Comparison of ENCODE assay signal across 28 cellular contexts in genomic region chr6:116012966-116013365, GRCh38. TPM values are rescaled to one million over a fixed set of nuclear protein-coding genes. Genes with fewer than 3 reads are reported as not detected.
DNase-seq lines count a peak whose midpoint lies in the region; ATAC-seq, FAIRE-seq and TF ChIP-seq lines count a peak whose summit lies in the region.
"Had no signal": no experiment of that assay in that cellular context is flagged by ENCODE, and none has a peak within 500 bp of the region (broad histone marks: within the 10 kb centered on the region; RNA-seq: fewer than 3 reads in every experiment).

No MANE protein-coding gene starts in this region.

- H3K4me1 ChIP-seq in GM12878 (ENCODE audit: control insufficient read depth, insufficient read depth, low read length), result peaks cover 73% of the 10 kb centered on the region
- H3K4me1 ChIP-seq in HepG2 (ENCODE audit: insufficient read depth, low read length), result peaks cover 75% of the 10 kb centered on the region

- H3K79me2 ChIP-seq in GM12878 (ENCODE audit: control insufficient read depth, insufficient read depth, low read length) (peaks cover 1% of the 10 kb centered on the region; the same call in 1 of the 2 replicates), HepG2 (ENCODE audit: insufficient read depth, low read length) (peaks cover 24% of the 10 kb centered on the region)

- H3K27me3 ChIP-seq in GM12878 (replicated peaks in 1 of 2; ENCODE audit: control insufficient read depth in 2 of 2, insufficient read depth in 2 of 2, low read length in 1 of 2), result no peaks in the 10 kb centered on the region
- H3K27me3 ChIP-seq in HepG2 (ENCODE audit: control insufficient read depth in 1 of 2, insufficient read depth in 2 of 2, low read length in 2 of 2), result no peaks in the 10 kb centered on the region
- H3K27me3 ChIP-seq: esophagus muscularis mucosa, neutrophil had no signal

- peak; percentile 42 for DNase-seq in M059J (ENCODE audit: low read depth)
- DNase-seq in GM12878 (ENCODE audit: low read depth, low spot score), result no peak
- no peak for DNase-seq in HepG2 (ENCODE audit: low spot score)
- no peak for DNase-seq in retina
- no peak for DNase-seq in Right ventricle myocardium inferior (ENCODE audit: missing footprints)
- DNase-seq in H54 (ENCODE audit: insufficient read length, low spot score), result no peak
- DNase-seq: activated CD4-positive, alpha-beta T cell treated with anti-CD3 and anti-CD28 coated beads for 48 hours; activated gamma-delta T cell treated with Interleukin-2 at 50 U/mL for 16 hours; activated T-cell treated with anti-CD3 and anti-CD28 coated beads, Interleukin-2, amount 50 U/mL, for 1 hour; AML-193; CD4-positive, alpha-beta memory T cell; DMS 273 treated with DMSO at 0.1 percent for 48 hours; foreskin melanocyte; left colon; MV-4-11; naive B cell; NCI-H1436 treated with DMSO at 0.1 percent for 48 hours; NCI-H2107; NCI-H446 treated with DMSO at 0.1 percent for 48 hours; NCI-H82; Right ventricle myocardium superior; stimulated activated naive CD4-positive, alpha-beta T cell treated with Interleukin-2 at 50 U/mL for 16 hours had no signal

- POLR2A ChIA-PET in GM12878 (lab: Charles Lee) (interaction anchor here (0.6 to 5.3 kb wide), 5 partner anchors 43 to 93 kb away, joined by 3 to 40 read pairs (median 6); partner anchors contain the start of gene NT5DC1), HepG2 (lab: Yijun Ruan, JAX) (interaction anchor here (1.1 to 4.7 kb wide), 3 partner anchors 48 to 88 kb away, joined by 4 to 22 read pairs (median 14); partner anchors contain the start of genes FRK and NT5DC1)

- H4K20me1 ChIP-seq in GM12878 (ENCODE audit: control insufficient read depth, insufficient read depth) (no peaks in the 10 kb centered on the region), HepG2 (ENCODE audit: insufficient read depth, low read length) (no peaks in the 10 kb centered on the region; the same call in 1 of the 2 replicates)

- in situ Hi-C loops in GM12878 (cut with MboI) (loop anchor here (5.0 kb wide), 1 partner anchor 84 kb away; no protein-coding TSS in a partner anchor), HepG2 (cut with HindIII; ENCODE audit: extremely low pct_ligation_motif_present, low pct_unique_long_range_greater_than_20kb) (loop anchor here (5.0 kb wide), 1 partner anchor 84 kb away; no protein-coding TSS in a partner anchor)

- no TSS peak for BruUV-seq in GM12878 (replicated peaks; lab: Mats Ljungman, UMichigan)
- BruUV-seq in HepG2 (replicated peaks; lab: Mats Ljungman, UMichigan), result no TSS peak

- no peaks in the 10 kb centered on the region; the same call in 1 of the 3 replicates for H3K9me3 ChIP-seq in GM12878 (replicated peaks; ENCODE audit: control insufficient read depth, insufficient read depth, low read length)
- no peaks in the 10 kb centered on the region for H3K9me3 ChIP-seq in HepG2 (ENCODE audit: low read length)
- H3K9me3 ChIP-seq: esophagus muscularis mucosa, neutrophil had no signal

- H3K9ac ChIP-seq in GM12878 (ENCODE audit: control insufficient read depth, insufficient read depth, low read length), result no peak overlapping the region
- no peak overlapping the region for H3K9ac ChIP-seq in HepG2 (ENCODE audit: insufficient read depth, low read depth, low read length)

- TF ChIP-seq RAD21 in GM12878 (IDR thresholded peaks at IDR 0.05; ENCODE audit: insufficient read depth, low read depth, low read length) (no peak), HepG2 (CRISPR knock-in tag; IDR thresholded peaks at IDR 0.05) (no peak)

- ATAC-seq in GM12878, result no peak
- no peak for ATAC-seq in HepG2
- no peak for ATAC-seq in GM18517 (IDR thresholded peaks at IDR 0.05; ENCODE audit: unreplicated experiment)
- ATAC-seq in Right ventricle myocardium inferior, result no peak

- H2AFZ ChIP-seq in GM12878 (ENCODE audit: control insufficient read depth, low read depth, low read length) (no peak overlapping the region), HepG2 (ENCODE audit: low read length) (no peak overlapping the region)

- SMC1A ChIA-PET in GM12878 (lab: Charles Lee; ENCODE audit: uncharacterized antibody, unreplicated experiment), result interaction anchor here (1.0 to 5.0 kb wide), 18 partner anchors 7 to 267 kb away, joined by 3 to 91 read pairs (median 6); partner anchors contain the start of genes FRK, NT5DC1 and TSPYL1

- TF ChIP-seq POLR2A in GM12878 (IDR thresholded peaks at IDR 0.05; ENCODE audit: low read depth, low read length) (no peak), HepG2 (IDR thresholded peaks at IDR 0.05; ENCODE audit: insufficient read depth in 1 of 2, low read depth in 2 of 2, low read length in 2 of 2) (no peak), H54 (IDR thresholded peaks at IDR 0.05; ENCODE audit: low read depth, low read length) (no peak)

- H3K36me3 ChIP-seq in GM12878 (ENCODE audit: control insufficient read depth in 2 of 2, insufficient read depth in 2 of 2, low read length in 1 of 2), result no peaks in the 10 kb centered on the region
- H3K36me3 ChIP-seq in HepG2 (replicated peaks in 1 of 2; ENCODE audit: control insufficient read depth in 1 of 2, insufficient read depth in 2 of 2, low read length in 2 of 2), result no peaks in the 10 kb centered on the region; a peak in 1 of 5 replicates
- H3K36me3 ChIP-seq: esophagus muscularis mucosa, neutrophil had no signal

- H3K27ac ChIP-seq in 22Rv1 (peak overlapping the region; percentile 16; the same call in 1 of the 2 replicates), GM12878 (ENCODE audit: control insufficient read depth, insufficient read depth) (no peak overlapping the region; the same call in 1 of the 2 replicates), HepG2 (ENCODE audit: extremely low read length, insufficient read depth, low read length) (no peak overlapping the region)
- H3K27ac ChIP-seq: esophagus muscularis mucosa, neutrophil had no signal

- H3K4me2 ChIP-seq in GM12878 (ENCODE audit: control insufficient read depth, insufficient read depth) (no peak overlapping the region), HepG2 (ENCODE audit: low read depth, low read length) (no peak overlapping the region)

- CTCF ChIA-PET in GM12878 (lab: Yijun Ruan, JAX) (interaction anchor here (0.6 to 7.8 kb wide), 14 partner anchors 9 to 256 kb away, joined by 3 to 183 read pairs (median 8); partner anchors contain the start of genes FRK and NT5DC1), HepG2 (lab: Yijun Ruan, JAX; ENCODE audit: low intra/inter-chr PET ratio, low total read pairs) (interaction anchor here (5.9 kb wide), 1 partner anchor 84 kb away, joined by 68 read pairs; no protein-coding TSS in a partner anchor)

- intact Hi-C loops in GM12878 (cut with micrococcal nuclease; ENCODE audit: unreplicated experiment), result loop anchor here (10.0 kb wide), 2 partner anchors 242 to 652 kb away; partner anchors contain the start of genes TSPYL4 and ZUP1
- intact Hi-C loops in HepG2 (cut with micrococcal nuclease; ENCODE audit: unreplicated experiment), result no loop called here
- intact Hi-C loops in Right ventricle myocardium inferior (cut with DNase I), result loop anchor here (10.0 kb wide), 1 partner anchor 202 kb away; no protein-coding TSS in a partner anchor

- TF ChIP-seq EP300 in GM12878 (IDR thresholded peaks at IDR 0.05; ENCODE audit: borderline replicate concordance in 1 of 2, control insufficient read depth in 1 of 2, low read depth in 2 of 2, low read length in 2 of 2), result no peak
- no peak for TF ChIP-seq EP300 in HepG2 (IDR thresholded peaks at IDR 0.05; ENCODE audit: low read depth in 2 of 2, low read length in 2 of 2)
- TF ChIP-seq EP300 in HepG2 (CRISPR knock-in tag; IDR thresholded peaks at IDR 0.05; ENCODE audit: borderline replicate concordance), result no peak

- H3K4me3 ChIP-seq in GM12878 (no peak overlapping the region), HepG2 (replicated peaks in 1 of 3; ENCODE audit: insufficient read depth in 1 of 3, low read depth in 2 of 3, low read length in 3 of 3) (no peak overlapping the region)
- H3K4me3 ChIP-seq: esophagus muscularis mucosa had no signal

- RAD21 ChIA-PET in GM12878 (lab: Charles Lee; ENCODE audit: unreplicated experiment), result interaction anchor here (0.9 to 5.3 kb wide), 16 partner anchors 7 to 116 kb away, joined by 3 to 102 read pairs (median 12); partner anchors contain the start of genes FRK and NT5DC1

- TF ChIP-seq CTCF in 22Rv1 (IDR thresholded peaks at IDR 0.05) (no peak), GM12878 (IDR thresholded peaks at IDR 0.05 in 2 of 3, conservative IDR thresholded peaks at IDR 0.05 in 1 of 3; ENCODE audit: control insufficient read depth in 2 of 3, extremely low read depth in 1 of 3, insufficient read depth in 1 of 3, low read depth in 3 of 3, low read length in 3 of 3) (no peak), HepG2 (CRISPR knock-in tag; IDR thresholded peaks at IDR 0.05) (no peak)

- FAIRE-seq in GM12878 (lab: Jason Lieb, UNC) (peak; percentile 23), HepG2 (lab: Jason Lieb, UNC) (no peak), H54 (lab: Jason Lieb, UNC) (no peak)
- FAIRE-seq: A204.1, urothelium cell line had no signal

RNA-seq across cellular contexts. Expression of gene FRK, which starts 47.7 kb away (rescaled TPM):
- 1.3 and 2.2 TPM in 2 replicates for total RNA-seq in M059J (2014; rRNA removed; shearing (Covaris generic))
- 5.7 and 5.9 TPM in 2 replicates for total RNA-seq in GM12878 (2013; cell fraction: nucleolus; rRNA removed)
- total RNA-seq in GM12878 (2014; rRNA removed) (1.4 and 1.7 TPM in 2 replicates), GM12878 (2014; rRNA removed; fragmentation: Illumina TruSeq; extraction: Trizol) (1.8 and 1.9 TPM in 2 replicates), GM12878 (2021) (1.6 and 1.7 TPM in 2 replicates), HepG2 (2016; rRNA removed; fragmentation: Illumina TruSeq; extraction: Trizol) (2.9 and 4.5 TPM in 2 replicates), Right ventricle myocardium inferior (7.3 TPM)
- polyA plus RNA-seq in GM12878 (2011; ENCODE audit: low read depth), result 0.26 TPM
- polyA plus RNA-seq in GM12878 (2011; rRNA removed) (2.4 and 3.6 TPM in 2 replicates), GM12878 (2014; fragmentation: Illumina TruSeq; extraction: Trizol) (1.3 and 1.7 TPM in 2 replicates), GM12878 (2014; fragmentation: Nextera tagmentation; extraction: Ambion mirVana) (under 1 TPM; 0.29 to 0.32 TPM), GM12878 (2014; rRNA removed) (1.1 and 1.2 TPM in 2 replicates), GM12878 (2016; fragmentation: Nextera tagmentation; extraction: Ambion mirVana) (under 1 TPM; 0.59 to 0.63 TPM), HepG2 (2011; rRNA removed) (1.3 and 1.5 TPM in 2 replicates)
- 0.72 and 0.75 TPM in 2 replicates for polyA plus RNA-seq in GM12878 (2011; cell fraction: cytosol; rRNA removed)
- 4.7 and 5.6 TPM in 2 replicates for polyA plus RNA-seq in GM12878 (2011; cell fraction: nucleus; rRNA removed)
- 0.31 and 0.79 TPM in 2 replicates for polyA plus RNA-seq in GM12878 (2012)
- polyA minus RNA-seq in GM12878 (2011; rRNA and poly(A)+ RNA removed), result 3.4 and 4.3 TPM in 2 replicates
- 1.2 and 1.4 TPM in 2 replicates for polyA minus RNA-seq in GM12878 (2011; cell fraction: cytosol; rRNA and poly(A)+ RNA removed)
- 5.4 and 8.6 TPM in 2 replicates for polyA minus RNA-seq in GM12878 (2011; cell fraction: nucleus; rRNA and poly(A)+ RNA removed)
- 0.51 and 0.62 TPM in 2 replicates for total RNA-seq in HepG2 (2016; cell fraction: cytosol; rRNA removed; fragmentation: Illumina TruSeq; extraction: Trizol; ENCODE audit: low read depth)
- total RNA-seq in HepG2 (2016; cell fraction: insoluble cytoplasmic fraction; rRNA removed; fragmentation: Illumina TruSeq; extraction: Trizol), result 2.9 and 4.1 TPM in 2 replicates
- total RNA-seq in HepG2 (2016; cell fraction: membrane; rRNA removed; fragmentation: Illumina TruSeq; extraction: Trizol), result 0.86 and 0.93 TPM in 2 replicates
- 6.1 and 6.5 TPM in 2 replicates for total RNA-seq in HepG2 (2016; cell fraction: nucleus; rRNA removed; fragmentation: Illumina TruSeq; extraction: Trizol)
- polyA plus RNA-seq in HepG2 (2011; cell fraction: cytosol; rRNA removed), result 0.56 and 1.2 TPM in 2 replicates
- polyA plus RNA-seq in HepG2 (2011; cell fraction: nucleus; rRNA removed), result 1.7 and 2.6 TPM in 2 replicates
- 0.65 and 0.80 TPM in 2 replicates for polyA plus RNA-seq in HepG2 (2012)
- polyA plus RNA-seq in HepG2 (2016; cell fraction: cytosol; fragmentation: Illumina TruSeq; extraction: Trizol; ENCODE audit: low read depth), result 0.08 and 0.10 TPM in 2 replicates
- polyA plus RNA-seq in HepG2 (2016; cell fraction: insoluble cytoplasmic fraction; fragmentation: Illumina TruSeq; extraction: Trizol; ENCODE audit: low read depth), result 1.7 and 1.9 TPM in 2 replicates
- polyA plus RNA-seq in HepG2 (2016; cell fraction: membrane; fragmentation: Illumina TruSeq; extraction: Trizol; ENCODE audit: low read depth), result 0.18 and 0.27 TPM in 2 replicates
- 2.1 and 2.6 TPM in 2 replicates for polyA plus RNA-seq in HepG2 (2016; cell fraction: nucleus; fragmentation: Illumina TruSeq; extraction: Trizol; ENCODE audit: insufficient read depth, low read depth)
- polyA minus RNA-seq in HepG2 (2011; rRNA and poly(A)+ RNA removed; ENCODE audit: low replicate concordance), result 5.6 and 8.1 TPM in 2 replicates
- polyA minus RNA-seq in HepG2 (2011; cell fraction: cytosol; rRNA and poly(A)+ RNA removed), result 2.5 and 3.6 TPM in 2 replicates
- 16.5 and 22.3 TPM in 2 replicates for polyA minus RNA-seq in HepG2 (2011; cell fraction: nucleus; rRNA and poly(A)+ RNA removed)
- total RNA-seq: CD4-positive, alpha-beta memory T cell had no signal
